34 cellular contexts compared by ENCODE assay signal in the genomic region with DNA sequence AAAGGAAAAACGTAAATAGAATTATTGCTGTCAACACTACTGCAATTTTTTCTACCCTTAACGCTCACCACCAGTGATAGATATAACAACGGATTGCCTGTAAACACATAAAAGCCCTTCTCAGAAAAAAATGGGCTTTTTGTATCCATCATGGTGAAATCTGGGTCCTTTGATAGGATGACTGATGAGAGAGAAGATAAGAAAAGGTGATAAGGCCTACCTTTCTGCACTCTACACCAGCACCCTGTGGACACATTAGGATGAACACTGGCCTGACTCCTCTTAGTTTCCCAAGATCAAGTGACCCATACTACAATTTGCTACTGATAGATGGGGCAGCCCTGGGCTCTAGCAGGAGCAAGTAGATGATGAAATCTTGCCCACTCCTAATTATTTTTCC.
"Had no signal": no experiment of that assay in that cellular context is flagged by ENCODE, and none has a peak within 500 bp of the region (broad histone marks: within the 10 kb centered on the region; RNA-seq: fewer than 3 reads in every experiment).

No MANE protein-coding gene starts in this region.

- H3K4me3 ChIP-seq: MG63 had no signal

- H3K27me3 ChIP-seq: MG63 had no signal

- H3K36me3 ChIP-seq: MG63 had no signal

- DNase-seq: Karpas-422, Kasumi-1, MG63, MV-4-11, NCI-H1048, NCI-H1092, NCI-H1092 treated with DMSO at 0.1 percent for 48 hours, NCI-H1105, NCI-H1105 treated with DMSO at 0.1 percent for 48 hours, NCI-H1417, NCI-H1417 treated with DMSO at 0.1 percent for 48 hours, NCI-H1436, NCI-H1436 treated with DMSO at 0.1 percent for 48 hours, NCI-H146, NCI-H1694, NCI-H1694 treated with DMSO at 0.1 percent for 48 hours, NCI-H187, NCI-H187 treated with DMSO at 0.1 percent for 48 hours, NCI-H1930, NCI-H2029, NCI-H2029 treated with DMSO at 0.1 percent for 48 hours, NCI-H2081, NCI-H2081 treated with DMSO at 0.1 percent for 48 hours, NCI-H2107, NCI-H2171, NCI-H2171 treated with DMSO at 0.1 percent for 48 hours, NCI-H2227 treated with DMSO at 0.1 percent for 48 hours, NCI-H226, NCI-H345, NCI-H446, NCI-H446 treated with DMSO at 0.1 percent for 48 hours, NCI-H510A, NCI-H510A treated with DMSO at 0.1 percent for 48 hours, NCI-H524 had no signal

- H3K9me3 ChIP-seq: MG63 had no signal
